10 cellular contexts compared by ENCODE assay signal in the genomic region with DNA sequence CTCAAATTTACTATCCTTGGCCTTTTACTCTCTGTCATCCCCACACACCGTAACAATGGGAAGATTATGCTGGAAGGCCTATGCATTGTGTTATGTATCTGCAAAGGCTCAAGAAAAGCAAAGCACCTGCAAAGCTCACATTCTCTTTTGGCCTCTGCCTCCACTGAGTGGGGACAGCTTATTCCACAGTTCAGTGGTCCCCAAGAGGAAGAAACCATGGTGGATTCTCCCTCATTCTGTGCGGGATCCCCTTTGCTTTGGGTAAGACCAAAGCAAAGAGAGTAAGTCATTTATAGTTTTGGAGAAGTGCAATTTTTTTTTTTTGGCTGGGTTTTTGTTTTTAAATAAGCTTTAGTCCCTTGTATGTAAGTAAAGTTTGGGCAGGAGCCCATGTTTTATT.
"Had no signal": no experiment of that assay in that cellular context is flagged by ENCODE, and none has a peak within 500 bp of the region (broad histone marks: within the 10 kb centered on the region; RNA-seq: fewer than 3 reads in every experiment).

No MANE protein-coding gene starts in this region.

- H3K27ac ChIP-seq: GM23248 had no signal

- H3K9me3 ChIP-seq: HAP-1 had no signal

- H3K36me3 ChIP-seq: HAP-1 had no signal

- H3K4me3 ChIP-seq: GM23248, GM23338, HAP-1 had no signal

- H3K4me1 ChIP-seq: HAP-1 had no signal

- FAIRE-seq: H1, H54 had no signal

- H3K27ac Mint-ChIP-seq: GM23338, H9, HFFc6 had no signal

- H3K9me3 Mint-ChIP-seq: GM23338, H9 had no signal

- DNase-seq: GM23248, GOT3, H7, H9, HCEC 1CT, HFFc6 had no signal

- H3K4me3 Mint-ChIP-seq: GM23338, H9, HFFc6 had no signal
